25 cellular contexts compared by ENCODE assay signal in the genomic region with DNA sequence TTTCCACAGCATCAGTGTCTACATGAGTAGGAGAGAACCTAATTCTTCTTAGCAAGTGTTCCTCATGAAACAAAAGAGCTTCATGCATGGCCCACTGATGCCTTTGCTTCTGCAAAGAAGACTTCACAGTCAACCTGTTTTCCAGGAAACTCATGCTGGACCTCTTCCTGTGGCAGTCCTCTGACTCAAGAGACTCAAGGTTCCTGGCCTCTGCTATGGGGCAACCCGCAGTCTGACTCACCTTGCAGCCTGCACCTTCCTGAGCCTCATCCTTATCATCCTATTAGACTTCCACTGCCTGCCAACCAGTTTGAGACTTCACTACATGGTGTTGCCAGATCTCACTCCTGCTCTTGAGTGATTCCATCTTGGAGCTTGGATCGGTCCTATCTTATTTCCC. TPM values are rescaled to one million over a fixed set of nuclear protein-coding genes. Genes with fewer than 3 reads are reported as not detected.
DNase-seq lines count a peak whose midpoint lies in the region; ATAC-seq and TF ChIP-seq lines count a peak whose summit lies in the region.
"Had no signal": no experiment of that assay in that cellular context is flagged by ENCODE, and none has a peak within 500 bp of the region (broad histone marks: within the 10 kb centered on the region; RNA-seq: fewer than 3 reads in every experiment).

No MANE protein-coding gene starts in this region.

- H3K27ac Mint-ChIP-seq in activated naive CD4-positive, alpha-beta T cell treated with anti-CD3 and anti-CD28 coated beads for 36 hours: no peak overlapping the region
- no peak overlapping the region for H3K27ac Mint-ChIP-seq in activated T-helper 17 cell treated with anti-CD3 and anti-CD28 coated beads, Interleukin-2, amount 50 U/mL, for 72 hours
- H3K27ac Mint-ChIP-seq in CD14-positive monocyte: no peak overlapping the region
- H3K27ac Mint-ChIP-seq in naive thymus-derived CD8-positive, alpha-beta T cell: no peak overlapping the region
- H3K27ac Mint-ChIP-seq: activated naive CD8-positive, alpha-beta T cell had no signal

- H3K4me3 ChIP-seq in Loucy (ENCODE audit: low read length, poor library complexity, severe bottlenecking) (no peak overlapping the region), trophoblast cell (ENCODE audit: low read depth, low read length) (no peak overlapping the region)
- H3K4me3 ChIP-seq: HAP-1, K562, mucosa of descending colon, upper lobe of right lung had no signal

- H3K27me3 ChIP-seq in Loucy (ENCODE audit: insufficient read depth, low read length, poor library complexity, severe bottlenecking) (no peaks in the 10 kb centered on the region), trophoblast cell (ENCODE audit: insufficient read depth, low read length) (no peaks in the 10 kb centered on the region)
- H3K27me3 ChIP-seq: upper lobe of right lung had no signal

- peak; percentile 68 for ATAC-seq in activated T-helper 17 cell treated with anti-CD3 and anti-CD28 coated beads, Interleukin-2, amount 50 U/mL, for 72 hours (replicated peaks)
- no peak for ATAC-seq in naive thymus-derived CD8-positive, alpha-beta T cell
- ATAC-seq: K562, mucosa of descending colon, sciatic nerve, upper lobe of right lung had no signal

- H3K18ac ChIP-seq in trophoblast cell (ENCODE audit: low read length): no peak overlapping the region

- CTCF ChIA-PET in activated naive CD4-positive, alpha-beta T cell treated with anti-CD3 and anti-CD28 coated beads for 36 hours (lab: Charles Lee): no interaction called here

- H3K4me1 ChIP-seq in Loucy (ENCODE audit: insufficient read depth, low read length, poor library complexity, severe bottlenecking): peaks cover 3% of the 10 kb centered on the region
- H3K4me1 ChIP-seq in trophoblast cell (ENCODE audit: control insufficient read depth in 1 of 2, insufficient read depth in 2 of 2, low read length in 2 of 2): no peaks in the 10 kb centered on the region
- H3K4me1 ChIP-seq: HAP-1, upper lobe of right lung had no signal

- no peaks in the 10 kb centered on the region for H3K36me3 Mint-ChIP-seq in activated naive CD4-positive, alpha-beta T cell treated with anti-CD3 and anti-CD28 coated beads for 36 hours (ENCODE audit: low read depth)
- H3K36me3 Mint-ChIP-seq in activated T-helper 17 cell treated with anti-CD3 and anti-CD28 coated beads, Interleukin-2, amount 50 U/mL, for 72 hours (ENCODE audit: low read depth): no peaks in the 10 kb centered on the region
- H3K36me3 Mint-ChIP-seq in CD14-positive monocyte: no peaks in the 10 kb centered on the region
- H3K36me3 Mint-ChIP-seq in naive thymus-derived CD8-positive, alpha-beta T cell: no peaks in the 10 kb centered on the region
- H3K36me3 Mint-ChIP-seq: activated naive CD8-positive, alpha-beta T cell had no signal

- H3K9ac ChIP-seq in Loucy (ENCODE audit: low read depth, low read length, poor library complexity, severe bottlenecking) (no peak overlapping the region), trophoblast cell (ENCODE audit: low read length) (no peak overlapping the region)

- no peaks in the 10 kb centered on the region for H3K9me3 Mint-ChIP-seq in activated naive CD4-positive, alpha-beta T cell treated with anti-CD3 and anti-CD28 coated beads for 36 hours
- no peaks in the 10 kb centered on the region for H3K9me3 Mint-ChIP-seq in activated T-helper 17 cell treated with anti-CD3 and anti-CD28 coated beads, Interleukin-2, amount 50 U/mL, for 72 hours
- H3K9me3 Mint-ChIP-seq in CD14-positive monocyte: peaks cover 0 to 4% (median 0%) of the 10 kb centered on the region in 7 donors
- H3K9me3 Mint-ChIP-seq in naive thymus-derived CD8-positive, alpha-beta T cell: peaks cover 0 to 2% (median 0%) of the 10 kb centered on the region in 9 donors
- H3K9me3 Mint-ChIP-seq: neural crest cell had no signal

- H2AFZ ChIP-seq in Loucy (ENCODE audit: low read length) (peak overlapping the region; percentile 47; the same call in 1 of the 2 replicates), trophoblast cell (ENCODE audit: insufficient read depth, low read length, poor library complexity) (no peak overlapping the region)

- no peaks in the 10 kb centered on the region for H4K20me1 ChIP-seq in Loucy (ENCODE audit: insufficient read depth, low read length, poor library complexity, severe bottlenecking)

- no peak overlapping the region for H2BK12ac ChIP-seq in trophoblast cell (ENCODE audit: low read length)

- H3K27ac ChIP-seq in trophoblast cell (ENCODE audit: low read depth, low read length): no peak overlapping the region
- H3K27ac ChIP-seq: C4-2B, upper lobe of right lung had no signal

- no peak overlapping the region for H4K12ac ChIP-seq in trophoblast cell (ENCODE audit: low read depth, low read length)

- H3K79me2 ChIP-seq in Loucy (ENCODE audit: insufficient read depth, low read length) (no peaks in the 10 kb centered on the region), trophoblast cell (ENCODE audit: control insufficient read depth, insufficient read depth, low read length, poor library complexity) (no peaks in the 10 kb centered on the region)

- no peak overlapping the region for H3K4ac ChIP-seq in trophoblast cell (ENCODE audit: low read depth, low read length)

- POLR2A ChIA-PET in naive thymus-derived CD8-positive, alpha-beta T cell (lab: Charles Lee): no interaction called here

- no peak overlapping the region for H2BK120ac ChIP-seq in trophoblast cell (ENCODE audit: insufficient read depth, low read length, poor library complexity)

- H4K91ac ChIP-seq in trophoblast cell (ENCODE audit: low read depth, low read length): no peak overlapping the region

- TF ChIP-seq CTCF in Loucy (conservative IDR thresholded peaks at IDR 0.05; ENCODE audit: low read length) (no peak), CD14-positive monocyte (IDR thresholded peaks at IDR 0.05) (no peak)

- H3K23ac ChIP-seq in trophoblast cell (ENCODE audit: low read length): no peak overlapping the region

- H4K8ac ChIP-seq in trophoblast cell (ENCODE audit: low read depth, low read length): no peak overlapping the region

- H3K4me2 ChIP-seq in Loucy (ENCODE audit: low read depth, low read length, poor library complexity, severe bottlenecking): no peak overlapping the region
- H3K4me2 ChIP-seq in trophoblast cell (ENCODE audit: low read length): no peak overlapping the region

- H3F3A ChIP-seq in Loucy (ENCODE audit: low read depth): no peaks in the 10 kb centered on the region

- H3K4me3 Mint-ChIP-seq in activated naive CD4-positive, alpha-beta T cell treated with anti-CD3 and anti-CD28 coated beads for 36 hours: no peak overlapping the region
- no peak overlapping the region for H3K4me3 Mint-ChIP-seq in activated T-helper 17 cell treated with anti-CD3 and anti-CD28 coated beads, Interleukin-2, amount 50 U/mL, for 72 hours
- H3K4me3 Mint-ChIP-seq in CD14-positive monocyte: no peak overlapping the region
- no peak overlapping the region for H3K4me3 Mint-ChIP-seq in naive thymus-derived CD8-positive, alpha-beta T cell
- H3K4me3 Mint-ChIP-seq: activated naive CD8-positive, alpha-beta T cell; neural crest cell had no signal

- no peaks in the 10 kb centered on the region for H3K36me3 ChIP-seq in Loucy (ENCODE audit: insufficient read depth, low read length)
- H3K36me3 ChIP-seq in trophoblast cell (ENCODE audit: control insufficient read depth in 1 of 2, insufficient read depth in 2 of 2, low read length in 2 of 2): no peaks in the 10 kb centered on the region
- H3K36me3 ChIP-seq: HAP-1, upper lobe of right lung had no signal

- peak; percentile 21 for DNase-seq in activated naive CD4-positive, alpha-beta T cell treated with anti-CD3 and anti-CD28 coated beads for 36 hours
- no peak for DNase-seq in activated naive CD4-positive, alpha-beta T cell treated with Interleukin-2 at 50 U/mL for 16 hours
- DNase-seq in trophoblast cell (peak; percentile 54 to 60), CD14-positive monocyte (ENCODE audit: low spot score) (no peak)
- no peak for DNase-seq in naive thymus-derived CD8-positive, alpha-beta T cell
- DNase-seq: activated CD4-positive, alpha-beta T cell treated with anti-CD3 and anti-CD28 coated beads for 1 hour; erythroblast; GDM1; islet precursor cell; mucosa of descending colon; NCI-H1694; NCI-H2171 treated with DMSO at 0.1 percent for 48 hours; NCI-H526 treated with DMSO at 0.1 percent for 48 hours; posterior cingulate gyrus; SHP77 treated with DMSO at 0.1 percent for 48 hours; SW 1271; upper lobe of right lung had no signal

- H3K9me3 ChIP-seq in Loucy (ENCODE audit: insufficient read depth, low read depth, low read length): no peaks in the 10 kb centered on the region
- H3K9me3 ChIP-seq in trophoblast cell (ENCODE audit: insufficient read depth, low read depth, low read length): no peaks in the 10 kb centered on the region
- H3K9me3 ChIP-seq: HAP-1, mucosa of descending colon, upper lobe of right lung had no signal

- no peaks in the 10 kb centered on the region for H3K9me2 ChIP-seq in Loucy (replicated peaks; ENCODE audit: low read depth, low read length)

- no peak overlapping the region for H2AK5ac ChIP-seq in trophoblast cell (ENCODE audit: low read length)

- H3K14ac ChIP-seq in trophoblast cell (ENCODE audit: low read length): no peak overlapping the region

- intact Hi-C loops in activated naive CD4-positive, alpha-beta T cell treated with anti-CD3 and anti-CD28 coated beads for 36 hours (cut with micrococcal nuclease): loop anchor here (10.0 kb wide), 1 partner anchor 408 kb away; no protein-coding TSS in a partner anchor
- intact Hi-C loops in CD14-positive monocyte (cut with micrococcal nuclease): loop anchor here in 1 of 2 donors (10.0 kb wide), 1 partner anchor 148 kb away; no protein-coding TSS in a partner anchor

- no peak overlapping the region for H2BK5ac ChIP-seq in trophoblast cell (ENCODE audit: low read depth, low read length, poor library complexity)

- no peaks in the 10 kb centered on the region for H3K79me1 ChIP-seq in trophoblast cell (ENCODE audit: low read length)

- peaks cover 9% of the 10 kb centered on the region for H3K27me3 Mint-ChIP-seq in activated naive CD4-positive, alpha-beta T cell treated with anti-CD3 and anti-CD28 coated beads for 36 hours (ENCODE audit: low read depth)
- peaks cover 16% of the 10 kb centered on the region for H3K27me3 Mint-ChIP-seq in activated T-helper 17 cell treated with anti-CD3 and anti-CD28 coated beads, Interleukin-2, amount 50 U/mL, for 72 hours
- H3K27me3 Mint-ChIP-seq in CD14-positive monocyte (ENCODE audit: low read depth in 3 of 3): peaks cover 0 to 2% (median 0%) of the 10 kb centered on the region in 3 donors
- H3K27me3 Mint-ChIP-seq in naive thymus-derived CD8-positive, alpha-beta T cell: peaks cover 7 to 29% (median 11%) of the 10 kb centered on the region in 5 donors

- no CpG with 5 or more reads among the region's 2 CpGs for WGBS in trophoblast cell (ENCODE audit: extremely low coverage, insufficient coverage, insufficient read length)

- peaks cover 3% of the 10 kb centered on the region for H3K4me1 Mint-ChIP-seq in activated naive CD4-positive, alpha-beta T cell treated with anti-CD3 and anti-CD28 coated beads for 36 hours (ENCODE audit: low read depth)
- no peaks in the 10 kb centered on the region for H3K4me1 Mint-ChIP-seq in activated T-helper 17 cell treated with anti-CD3 and anti-CD28 coated beads, Interleukin-2, amount 50 U/mL, for 72 hours
- no peaks in the 10 kb centered on the region for H3K4me1 Mint-ChIP-seq in CD14-positive monocyte
- no peaks in the 10 kb centered on the region for H3K4me1 Mint-ChIP-seq in naive thymus-derived CD8-positive, alpha-beta T cell
- H3K4me1 Mint-ChIP-seq: neural crest cell had no signal

RNA-seq across cellular contexts. Expression of a gene that starts 17.6 kb away (rescaled TPM):
- 10 to 100 TPM; 20.3 to 23.0 TPM for total RNA-seq in activated naive CD4-positive, alpha-beta T cell treated with anti-CD3 and anti-CD28 coated beads for 36 hours
- 10 to 100 TPM; 24.4 to 25.4 TPM for total RNA-seq in activated T-helper 17 cell treated with anti-CD3 and anti-CD28 coated beads, Interleukin-2, amount 50 U/mL, for 72 hours
- polyA plus RNA-seq in trophoblast cell (2013): 11.9 and 12.3 TPM in 2 replicates
- polyA plus RNA-seq in CD14-positive monocyte: 10 to 100 TPM; 13.0 to 21.9 TPM
- total RNA-seq in naive thymus-derived CD8-positive, alpha-beta T cell: 10 to 100 TPM; 29.8 to 30.8 TPM
- 10 to 100 TPM; 24.4 to 35.9 (median 28.9) TPM for polyA plus RNA-seq in naive thymus-derived CD8-positive, alpha-beta T cell

RNA-seq across cellular contexts. Expression of a gene that starts 59.8 kb away (rescaled TPM):
- total RNA-seq in activated naive CD4-positive, alpha-beta T cell treated with anti-CD3 and anti-CD28 coated beads for 36 hours: under 1 TPM in 1 of 2 experiments, not detected in 1; 0.38 TPM
- total RNA-seq in activated T-helper 17 cell treated with anti-CD3 and anti-CD28 coated beads, Interleukin-2, amount 50 U/mL, for 72 hours: under 1 TPM; 0.19 to 0.66 TPM
- polyA plus RNA-seq in trophoblast cell (2013): 0.07 and 0.08 TPM in 2 replicates
- polyA plus RNA-seq in CD14-positive monocyte: not detected
- total RNA-seq in naive thymus-derived CD8-positive, alpha-beta T cell: not detected
- not detected for polyA plus RNA-seq in naive thymus-derived CD8-positive, alpha-beta T cell
- total RNA-seq: K562 had no signal
- polyA plus RNA-seq: K562 had no signal

Comparison
In these comparisons a context has a peak if more than half of its experiments do, and no peak if none do; other contexts are left out.
1. DNase-seq: peak in activated naive CD4-positive, alpha-beta T cell treated with anti-CD3 and anti-CD28 coated beads for 36 hours (single experiment) and trophoblast cell (2 of 2); none in activated naive CD4-positive, alpha-beta T cell treated with Interleukin-2 at 50 U/mL for 16 hours (single experiment), CD14-positive monocyte (single experiment) and naive thymus-derived CD8-positive, alpha-beta T cell (0 of 10).